8 cellular contexts compared by ENCODE assay signal in the genomic region with DNA sequence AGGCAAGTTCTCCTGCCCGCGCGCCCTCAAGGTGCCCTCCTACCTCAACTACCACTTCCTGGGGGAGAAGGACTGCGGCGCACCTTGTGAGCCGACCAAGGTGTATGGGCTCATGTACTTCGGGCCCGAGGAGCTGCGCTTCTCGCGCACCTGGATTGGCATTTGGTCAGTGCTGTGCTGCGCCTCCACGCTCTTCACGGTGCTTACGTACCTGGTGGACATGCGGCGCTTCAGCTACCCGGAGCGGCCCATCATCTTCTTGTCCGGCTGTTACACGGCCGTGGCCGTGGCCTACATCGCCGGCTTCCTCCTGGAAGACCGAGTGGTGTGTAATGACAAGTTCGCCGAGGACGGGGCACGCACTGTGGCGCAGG. TPM values are rescaled to one million over a fixed set of nuclear protein-coding genes. Genes with fewer than 3 reads are reported as not detected.
A peak's percentile ranks its signal among the peaks of the same experiment; 100 is the strongest.
DNase-seq lines count a peak whose midpoint lies in the region; ATAC-seq and TF ChIP-seq lines count a peak whose summit lies in the region.

No MANE protein-coding gene starts in this region.

- H3K27me3 ChIP-seq in mesenchymal stem cell (ENCODE audit: control insufficient read depth in 1 of 2, insufficient read depth in 1 of 2, low read length in 2 of 2), result no peaks in the 10 kb centered on the region

- no peak overlapping the region for H3K4ac ChIP-seq in mesenchymal stem cell (ENCODE audit: low read depth in 1 of 2, low read length in 2 of 2)

- H3K36me3 ChIP-seq in mesenchymal stem cell (ENCODE audit: control insufficient read depth in 1 of 2, insufficient read depth in 2 of 2, low read depth in 1 of 2, low read length in 2 of 2) (peaks cover 13 to 31% of the 10 kb centered on the region in 2 experiments), urinary bladder (ENCODE audit: insufficient read depth) (no peaks in the 10 kb centered on the region)

- WGBS in mesenchymal stem cell, result 15% methylated on average over 30 of the region's 31 CpGs
- 11% methylated on average over 31 of the region's 31 CpGs for WGBS in urinary bladder

- H2BK12ac ChIP-seq in mesenchymal stem cell (ENCODE audit: low read length in 2 of 2), result no peak overlapping the region

- H2AFZ ChIP-seq in mesenchymal stem cell (ENCODE audit: low read depth, low read length), result peak overlapping the region; percentile 66

- H3K79me1 ChIP-seq in mesenchymal stem cell (replicated peaks; ENCODE audit: low read length, poor library complexity, severe bottlenecking), result peaks cover 12% of the 10 kb centered on the region

- DNase-seq in Right ventricle myocardium superior, result peak; percentile 41
- no peak for DNase-seq in Right ventricle myocardium inferior (ENCODE audit: missing footprints)
- no peak for DNase-seq in MCF 10A (ENCODE audit: unreplicated experiment)
- no peak for DNase-seq in mesenchymal stem cell
- DNase-seq in NCI-H1417 treated with DMSO at 0.1 percent for 48 hours (lab: John Stamatoyannopoulos, UW), result no peak
- DNase-seq in HuH-7 (ENCODE audit: low spot score), result no peak

- H3K9me3 Mint-ChIP-seq in MCF 10A (ENCODE audit: unreplicated experiment), result no peaks in the 10 kb centered on the region

- POLR2A ChIA-PET in MCF 10A (lab: Yijun Ruan, JAX), result interaction anchor here (0.9 to 2.0 kb wide), 5 partner anchors 10 to 100 kb away, joined by 3 to 15 read pairs (median 3); no protein-coding TSS in a partner anchor

- no peak overlapping the region for H3K27ac Mint-ChIP-seq in MCF 10A (ENCODE audit: low read depth, unreplicated experiment)

- no peak for ATAC-seq in Right ventricle myocardium superior (ENCODE audit: poor library complexity)
- no peak for ATAC-seq in Right ventricle myocardium inferior
- no peak for ATAC-seq in GM18498 (IDR thresholded peaks at IDR 0.05; ENCODE audit: unreplicated experiment)

- H4K8ac ChIP-seq in mesenchymal stem cell (ENCODE audit: low read length), result peak overlapping the region; percentile 19

- H3K14ac ChIP-seq in mesenchymal stem cell (ENCODE audit: low read length in 2 of 2), result peak overlapping the region in 1 of 2 experiments; percentile 44

- H3K27ac ChIP-seq in mesenchymal stem cell (ENCODE audit: low read length, poor library complexity, severe bottlenecking), result peak overlapping the region; percentile 27
- no peak overlapping the region for H3K27ac ChIP-seq in urinary bladder (ENCODE audit: low read depth)

- H3K4me2 ChIP-seq in mesenchymal stem cell (ENCODE audit: low read length, poor library complexity, severe bottlenecking), result peak overlapping the region; percentile 74

- H3K4me1 Mint-ChIP-seq in MCF 10A (ENCODE audit: insufficient read depth, unreplicated experiment), result peaks cover 20% of the 10 kb centered on the region

- TF ChIP-seq CTCF in MCF 10A (IDR thresholded peaks at IDR 0.05; ENCODE audit: unreplicated experiment), result no peak

- peak overlapping the region; percentile 73 to 93 for H3K4me3 ChIP-seq in mesenchymal stem cell (ENCODE audit: insufficient read depth in 1 of 2, low read depth in 1 of 2, low read length in 2 of 2)
- peak overlapping the region; percentile 79 for H3K4me3 ChIP-seq in urinary bladder (ENCODE audit: low read depth, low read length)

- intact Hi-C loops in Right ventricle myocardium superior (cut with DNase I) (loop anchor here (10.0 kb wide), 1 partner anchor 181 kb away; no protein-coding TSS in a partner anchor), Right ventricle myocardium inferior (cut with DNase I) (loop anchor here (5.0 to 10.0 kb wide), 2 partner anchors 359 to 517 kb away; no protein-coding TSS in a partner anchor), MCF 10A (cut with micrococcal nuclease) (loop anchor here (2.0 to 5.0 kb wide), 3 partner anchors 158 to 519 kb away; no protein-coding TSS in a partner anchor)

- no peak overlapping the region for H2BK15ac ChIP-seq in mesenchymal stem cell (ENCODE audit: low read depth, poor library complexity, severe bottlenecking)

- H3K4me1 ChIP-seq in mesenchymal stem cell (ENCODE audit: control insufficient read depth, insufficient read depth, low read depth, low read length), result peaks cover 21% of the 10 kb centered on the region
- H3K4me1 ChIP-seq in urinary bladder (ENCODE audit: insufficient read depth), result no peaks in the 10 kb centered on the region

- H3K9me3 ChIP-seq in mesenchymal stem cell (ENCODE audit: control insufficient read depth, low read length), result no peaks in the 10 kb centered on the region

- BruUV-seq in MCF 10A (replicated peaks; lab: Mats Ljungman, UMichigan), result no TSS peak

- H4K91ac ChIP-seq in mesenchymal stem cell (ENCODE audit: low read length), result peak overlapping the region; percentile 54

- H3K23ac ChIP-seq in mesenchymal stem cell (ENCODE audit: low read length in 2 of 2), result peak overlapping the region in 1 of 2 experiments; percentile 1

- H2BK120ac ChIP-seq in mesenchymal stem cell (ENCODE audit: low read depth, low read length), result no peak overlapping the region

- peak overlapping the region; percentile 85 for H3K9ac ChIP-seq in mesenchymal stem cell (ENCODE audit: low read length)

- H2BK5ac ChIP-seq in mesenchymal stem cell (ENCODE audit: low read depth, low read length, poor library complexity, severe bottlenecking), result peak overlapping the region; percentile 1

- CTCF ChIA-PET in MCF 10A (lab: Yijun Ruan, JAX), result interaction anchor here (0.6 to 1.8 kb wide), 6 partner anchors 16 to 180 kb away, joined by 3 to 6 read pairs (median 3); no protein-coding TSS in a partner anchor

- H3K18ac ChIP-seq in mesenchymal stem cell (ENCODE audit: low read depth in 1 of 2, low read length in 2 of 2), result peak overlapping the region in 1 of 2 experiments; percentile 79

- H3K4me3 Mint-ChIP-seq in MCF 10A (ENCODE audit: unreplicated experiment), result peak overlapping the region; percentile 83

- no peak overlapping the region for H2AK5ac ChIP-seq in mesenchymal stem cell (ENCODE audit: low read length, severe bottlenecking)

- H3K36me3 Mint-ChIP-seq in MCF 10A (ENCODE audit: insufficient read depth, unreplicated experiment), result peaks cover 20% of the 10 kb centered on the region

- no peaks in the 10 kb centered on the region for H3K27me3 Mint-ChIP-seq in MCF 10A (ENCODE audit: insufficient read depth, unreplicated experiment)

RNA-seq across cellular contexts. Expression of a gene that starts 1.4 kb away (rescaled TPM):
- 8.6 TPM for total RNA-seq in Right ventricle myocardium superior
- 10.3 TPM for total RNA-seq in Right ventricle myocardium inferior
- 3.3 and 4.4 TPM in 2 replicates for total RNA-seq in MCF 10A (2022)
- 4.6 TPM for polyA plus RNA-seq in mesenchymal stem cell (2013, experiment 1 of 2)
- polyA plus RNA-seq in mesenchymal stem cell (2013, experiment 2 of 2), result 5.0 TPM
- 25.1 TPM for total RNA-seq in urinary bladder
- polyA plus RNA-seq in urinary bladder, result 18.7 TPM
